Comparison of ENCODE assay signal across 29 cellular contexts in genomic region chr18:50689578-50689977, GRCh38.
"Had no signal": no experiment of that assay in that cellular context is flagged by ENCODE, and none has a peak within 500 bp of the region (broad histone marks: within the 10 kb centered on the region; RNA-seq: fewer than 3 reads in every experiment).

No MANE protein-coding gene starts in this region.

- H3K4me3 ChIP-seq: stomach, suprapubic skin, testis, thoracic aorta, thyroid gland, tibial artery, tibial nerve, transverse colon, upper lobe of left lung, upper lobe of right lung, uterus, vagina had no signal

- H3K4me3 Mint-ChIP-seq: stimulated activated effector memory CD8-positive, alpha-beta T cell treated with anti-CD3 and anti-CD28 coated beads, Interleukin-12 subunit alpha, Interleukin-12 subunit beta, amount 100 ng/mL, for 72 hours; stimulated activated memory B cell treated with anti-CD40 and anti-IgM and Interleukin-4, amounts not matched to agents 10 μg/mL and 1 μg/mL and 100 μg/mL, for 72 hours; stimulated activated naive B cell treated with anti-CD40 and anti-IgM and Interleukin-4, amounts not matched to agents 10 μg/mL and 1 μg/mL and 100 μg/mL, for 72 hours; stimulated activated naive CD8-positive, alpha-beta T cell treated with anti-CD3 and anti-CD28 coated beads, Interleukin-15, amount 100 ng/mL, for 72 hours; stimulated activated naive CD8-positive, alpha-beta T cell treated with anti-CD3 and anti-CD28 coated beads, Interleukin-15, Interleukin-2, amounts not matched to agents 100 ng/mL and 50 ng/mL, for 24 hours; type B pancreatic cell had no signal

- FAIRE-seq: urothelium cell line had no signal

- H3K27ac ChIP-seq: stomach, suprapubic skin, testis, thoracic aorta, thyroid gland, tibial artery, tibial nerve, transverse colon, upper lobe of left lung, upper lobe of right lung, uterus, vagina had no signal

- DNase-seq: stimulated activated CD4-positive, alpha-beta T cell treated with anti-CD3 and anti-CD28 coated beads, Interleukin-2, amount 100 ng/mL, for 48 hours; stimulated activated CD4-positive, alpha-beta T cell treated with anti-CD3 and anti-CD28 coated beads, Interleukin-4, amount 100 ng/mL, for 1 hour; stimulated activated CD4-positive, alpha-beta T cell treated with anti-CD3 and anti-CD28 coated beads, Interleukin-4, amount 100 ng/mL, for 24 hours; stimulated activated CD4-positive, alpha-beta T cell treated with anti-CD3 and anti-CD28 coated beads, Interleukin-4, amount 100 ng/mL, for 4 hours; stimulated activated CD8-positive, alpha-beta memory T cell treated with anti-CD3 and anti-CD28 coated beads, Interleukin-4, amount 100 ng/mL, for 48 hours; stimulated activated naive B cell treated with anti-CD40 and anti-IgM and Interleukin-4, amounts not matched to agents 10 μg/mL and 1 μg/mL and 100 μg/mL, for 72 hours; stimulated activated naive CD4-positive, alpha-beta T cell; stimulated activated naive CD4-positive, alpha-beta T cell treated with Interleukin-2 at 50 U/mL for 16 hours; stimulated activated naive CD8-positive, alpha-beta T cell treated with anti-CD3 and anti-CD28 coated beads, Interleukin-15, amount 100 ng/mL, for 72 hours; stimulated activated naive CD8-positive, alpha-beta T cell treated with anti-CD3 and anti-CD28 coated beads, Interleukin-15, Interleukin-2, amounts not matched to agents 100 U/mL and 50 U/mL, for 24 hours; stomach; substantia nigra; testis; thyroid gland; tibial artery; transverse colon; trophoblast cell; upper lobe of left lung; upper lobe of right lung; uterus had no signal

- H3K4me1 ChIP-seq: stomach, suprapubic skin, testis, tibial artery, tibial nerve, transverse colon, upper lobe of left lung, upper lobe of right lung, uterus, vagina had no signal

- H3K36me3 Mint-ChIP-seq: stimulated activated effector memory CD8-positive, alpha-beta T cell treated with anti-CD3 and anti-CD28 coated beads, Interleukin-12 subunit alpha, Interleukin-12 subunit beta, amount 100 ng/mL, for 72 hours; stimulated activated memory B cell treated with anti-CD40 and anti-IgM and Interleukin-4, amounts not matched to agents 10 μg/mL and 1 μg/mL and 100 μg/mL, for 72 hours; stimulated activated naive B cell treated with anti-CD40 and anti-IgM and Interleukin-4, amounts not matched to agents 10 μg/mL and 1 μg/mL and 100 μg/mL, for 72 hours; type B pancreatic cell had no signal

- ATAC-seq: stimulated activated effector memory CD8-positive, alpha-beta T cell treated with anti-CD3 and anti-CD28 coated beads, Interleukin-12 subunit alpha, Interleukin-12 subunit beta, amount 100 ng/mL, for 72 hours; stimulated activated memory B cell treated with anti-CD40 and anti-IgM and Interleukin-4, amounts not matched to agents 10 μg/mL and 1 μg/mL and 100 μg/mL, for 72 hours; stimulated activated naive B cell treated with anti-CD40 and anti-IgM and Interleukin-4, amounts not matched to agents 10 μg/mL and 1 μg/mL and 100 μg/mL, for 72 hours; stimulated activated naive CD8-positive, alpha-beta T cell treated with anti-CD3 and anti-CD28 coated beads, Interleukin-15, amount 100 ng/mL, for 72 hours; stimulated activated naive CD8-positive, alpha-beta T cell treated with anti-CD3 and anti-CD28 coated beads, Interleukin-15, Interleukin-2, amounts not matched to agents 100 U/mL and 50 U/mL, for 24 hours; upper lobe of right lung had no signal

- H3K27me3 Mint-ChIP-seq: stimulated activated naive CD8-positive, alpha-beta T cell treated with anti-CD3 and anti-CD28 coated beads, Interleukin-15, Interleukin-2, amounts not matched to agents 100 ng/mL and 50 ng/mL, for 24 hours; type B pancreatic cell had no signal

- H3K4me1 Mint-ChIP-seq: stimulated activated effector memory CD8-positive, alpha-beta T cell treated with anti-CD3 and anti-CD28 coated beads, Interleukin-12 subunit alpha, Interleukin-12 subunit beta, amount 100 ng/mL, for 72 hours; stimulated activated memory B cell treated with anti-CD40 and anti-IgM and Interleukin-4, amounts not matched to agents 10 μg/mL and 1 μg/mL and 100 μg/mL, for 72 hours; stimulated activated naive B cell treated with anti-CD40 and anti-IgM and Interleukin-4, amounts not matched to agents 10 μg/mL and 1 μg/mL and 100 μg/mL, for 72 hours; stimulated activated naive CD8-positive, alpha-beta T cell treated with anti-CD3 and anti-CD28 coated beads, Interleukin-15, amount 100 ng/mL, for 72 hours had no signal

- H3K27ac Mint-ChIP-seq: stimulated activated effector memory CD8-positive, alpha-beta T cell treated with anti-CD3 and anti-CD28 coated beads, Interleukin-12 subunit alpha, Interleukin-12 subunit beta, amount 100 ng/mL, for 72 hours; stimulated activated memory B cell treated with anti-CD40 and anti-IgM and Interleukin-4, amounts not matched to agents 10 μg/mL and 1 μg/mL and 100 μg/mL, for 72 hours; stimulated activated naive B cell treated with anti-CD40 and anti-IgM and Interleukin-4, amounts not matched to agents 10 μg/mL and 1 μg/mL and 100 μg/mL, for 72 hours; stimulated activated naive CD8-positive, alpha-beta T cell treated with anti-CD3 and anti-CD28 coated beads, Interleukin-15, amount 100 ng/mL, for 72 hours; stimulated activated naive CD8-positive, alpha-beta T cell treated with anti-CD3 and anti-CD28 coated beads, Interleukin-15, Interleukin-2, amounts not matched to agents 100 ng/mL and 50 ng/mL, for 24 hours; type B pancreatic cell had no signal

- H3K36me3 ChIP-seq: stomach, suprapubic skin, thoracic aorta, thyroid gland, tibial artery, tibial nerve, transverse colon, upper lobe of left lung, upper lobe of right lung, uterus, vagina had no signal

- H3K9me3 ChIP-seq: stomach, suprapubic skin, testis, thoracic aorta, thyroid gland, tibial artery, tibial nerve, transverse colon, upper lobe of left lung, upper lobe of right lung, uterus, vagina had no signal

- H3K27me3 ChIP-seq: stomach, testis, thyroid gland, tibial artery, tibial nerve, transverse colon, upper lobe of left lung, upper lobe of right lung, uterus, vagina had no signal

- H3K9me3 Mint-ChIP-seq: stimulated activated effector memory CD8-positive, alpha-beta T cell treated with anti-CD3 and anti-CD28 coated beads, Interleukin-12 subunit alpha, Interleukin-12 subunit beta, amount 100 ng/mL, for 72 hours; stimulated activated memory B cell treated with anti-CD40 and anti-IgM and Interleukin-4, amounts not matched to agents 10 μg/mL and 1 μg/mL and 100 μg/mL, for 72 hours; stimulated activated naive B cell treated with anti-CD40 and anti-IgM and Interleukin-4, amounts not matched to agents 10 μg/mL and 1 μg/mL and 100 μg/mL, for 72 hours; stimulated activated naive CD8-positive, alpha-beta T cell treated with anti-CD3 and anti-CD28 coated beads, Interleukin-15, amount 100 ng/mL, for 72 hours; stimulated activated naive CD8-positive, alpha-beta T cell treated with anti-CD3 and anti-CD28 coated beads, Interleukin-15, Interleukin-2, amounts not matched to agents 100 ng/mL and 50 ng/mL, for 24 hours; type B pancreatic cell had no signal
